18 cellular contexts compared by ENCODE assay signal in the genomic region with DNA sequence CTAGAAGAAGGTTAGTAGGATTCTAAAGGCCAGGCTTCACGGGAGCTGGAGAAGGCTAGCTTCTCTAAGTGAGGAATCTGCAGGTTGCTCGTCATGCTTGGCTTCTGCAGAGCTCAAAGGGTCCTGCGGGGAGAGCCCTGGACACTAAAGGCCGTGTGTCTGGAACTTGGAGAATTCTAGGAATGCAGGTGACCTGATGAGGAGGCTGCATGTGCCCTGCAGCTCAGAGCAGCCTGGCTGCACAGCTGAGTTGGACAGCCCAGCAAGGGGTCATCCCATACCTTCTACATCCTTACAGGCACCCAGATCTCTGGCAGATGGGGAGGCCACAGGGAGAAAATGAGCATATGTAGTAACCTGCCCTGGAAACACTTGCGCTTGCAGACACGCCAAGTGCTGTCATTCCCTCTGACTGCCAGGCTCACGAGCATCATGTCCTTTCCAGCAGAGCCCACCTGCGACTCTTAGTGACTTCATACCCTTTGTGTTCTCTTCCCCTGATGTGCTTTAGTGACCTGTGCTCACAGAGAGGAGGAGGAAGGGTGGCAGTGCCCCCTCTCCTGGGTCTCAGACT. TPM values are rescaled to one million over a fixed set of nuclear protein-coding genes. Genes with fewer than 3 reads are reported as not detected.
DNase-seq lines count a peak whose midpoint lies in the region; ATAC-seq and TF ChIP-seq lines count a peak whose summit lies in the region.
"Had no signal": no experiment of that assay in that cellular context is flagged by ENCODE, and none has a peak within 500 bp of the region (broad histone marks: within the 10 kb centered on the region; RNA-seq: fewer than 3 reads in every experiment).

No MANE protein-coding gene starts in this region.

- TF ChIP-seq POLR2A in IMR-90 (IDR thresholded peaks at IDR 0.05; ENCODE audit: low read depth, low read length) (no peak), testis (IDR thresholded peaks at IDR 0.05) (no peak)

- no peak overlapping the region for H2BK120ac ChIP-seq in IMR-90 (ENCODE audit: low read depth, low read length)

- no peak for TF ChIP-seq RAD21 in IMR-90 (IDR thresholded peaks at IDR 0.05; ENCODE audit: low read length)

- H3K27me3 Mint-ChIP-seq in endodermal cell (ENCODE audit: insufficient read depth) (no peaks in the 10 kb centered on the region), nephron (ENCODE audit: low read depth) (no peaks in the 10 kb centered on the region)
- H3K27me3 Mint-ChIP-seq: activated CD4-positive, alpha-beta T cell treated with anti-CD3 and anti-CD28 coated beads for 36 hours had no signal

- H2AFZ ChIP-seq in IMR-90 (replicated peaks; ENCODE audit: low read length, poor library complexity), result no peak overlapping the region

- no peak overlapping the region for H2BK15ac ChIP-seq in IMR-90 (ENCODE audit: low read depth, low read length)

- peaks cover 85% of the 10 kb centered on the region for H3K9me1 ChIP-seq in IMR-90 (ENCODE audit: insufficient read depth, low read length)

- no peak overlapping the region for H3K18ac ChIP-seq in IMR-90 (ENCODE audit: low read depth, low read length)

- H2BK5ac ChIP-seq in IMR-90 (ENCODE audit: low read depth, low read length, poor library complexity, severe bottlenecking), result no peak overlapping the region

- no peak overlapping the region for H4K8ac ChIP-seq in IMR-90 (ENCODE audit: low read depth in 2 of 2, low read length in 2 of 2)

- ATAC-seq in IMR-90 (ENCODE audit: low read depth), result no peak
- no peak for ATAC-seq in HG02759 (IDR thresholded peaks at IDR 0.05; ENCODE audit: unreplicated experiment)
- ATAC-seq: activated CD4-positive, alpha-beta T cell treated with anti-CD3 and anti-CD28 coated beads for 36 hours; foreskin keratinocyte had no signal

- 100% methylated on average over 2 of the region's 8 CpGs; no CpG with 5 or more reads in 1 of the 2 experiments for WGBS in IMR-90 (ENCODE audit: extremely low coverage in 2 of 2, insufficient read length in 1 of 2), 2 experiments
- WGBS in endodermal cell (ENCODE audit: insufficient coverage in 1 of 2, insufficient read length in 1 of 2), 2 experiments, result 61 to 63% methylated on average over 6 to 8 of the region's 8 CpGs
- WGBS in testis, 2 donors, result 48 to 69% methylated on average over 8 of the region's 8 CpGs

- H4K20me1 ChIP-seq in IMR-90 (ENCODE audit: insufficient read depth, low read length), result peaks cover 100% of the 10 kb centered on the region

- H3K9me3 Mint-ChIP-seq in endodermal cell (no peaks in the 10 kb centered on the region), nephron (no peaks in the 10 kb centered on the region)

- H3K4me3 Mint-ChIP-seq in endodermal cell (no peak overlapping the region), nephron (peak overlapping the region in 1 of 3 experiments; percentile 1)
- H3K4me3 Mint-ChIP-seq: activated CD4-positive, alpha-beta T cell treated with anti-CD3 and anti-CD28 coated beads for 36 hours had no signal

- intact Hi-C loops in IMR-90 (cut with micrococcal nuclease), result no loop called here
- intact Hi-C loops in testis (cut with DNase I; ENCODE audit: low total_unique reads), result no loop called here

- CTCF ChIA-PET in IMR-90 (lab: Yijun Ruan, JAX), result interaction anchor here (0.6 kb wide), 1 partner anchor 15 kb away, joined by 7 read pairs; no protein-coding TSS in a partner anchor

- H3K23ac ChIP-seq in IMR-90 (ENCODE audit: low read depth, low read length), result peak overlapping the region; percentile 29

- peak overlapping the region; percentile 1 for H2AK9ac ChIP-seq in IMR-90 (replicated peaks; ENCODE audit: low read depth, low read length, poor library complexity)

- no peak overlapping the region for H2AK5ac ChIP-seq in IMR-90 (ENCODE audit: low read depth, low read length)

- H3K4me3 ChIP-seq in IMR-90 (ENCODE audit: insufficient read depth, low read depth, low read length) (no peak overlapping the region), endodermal cell (ENCODE audit: low read length) (no peak overlapping the region), testis (no peak overlapping the region)

- H3K14ac ChIP-seq in IMR-90 (replicated peaks; ENCODE audit: low read depth, low read length), result no peak overlapping the region

- BruUV-seq in IMR-90 (replicated peaks; lab: Mats Ljungman, UMichigan), result no TSS peak

- H3K27me3 ChIP-seq in IMR-90 (ENCODE audit: control insufficient read depth, insufficient read depth, low read length) (no peaks in the 10 kb centered on the region), endodermal cell (ENCODE audit: control insufficient read depth, insufficient read depth, low read length, poor library complexity, severe bottlenecking) (no peaks in the 10 kb centered on the region), testis (no peaks in the 10 kb centered on the region)
- H3K27me3 ChIP-seq: foreskin keratinocyte had no signal

- H3K4me1 Mint-ChIP-seq in endodermal cell (peaks cover 44% of the 10 kb centered on the region), nephron (peaks cover 95% of the 10 kb centered on the region)

- TF ChIP-seq CTCF in IMR-90 (conservative IDR thresholded peaks at IDR 0.05; ENCODE audit: low read depth, low read length) (no peak), endodermal cell (conservative IDR thresholded peaks at IDR 0.05) (no peak), nephron (IDR thresholded peaks at IDR 0.05; ENCODE audit: unreplicated experiment in 3 of 3) (no peak), testis (IDR thresholded peaks at IDR 0.05) (no peak)

- POLR2A ChIA-PET in IMR-90 (lab: Charles Lee; ENCODE audit: unreplicated experiment), result no interaction called here

- H4K5ac ChIP-seq in IMR-90 (ENCODE audit: low read depth, low read length), result no peak overlapping the region

- peak; percentile 82 for DNase-seq in ACHN
- no peak for DNase-seq in IMR-90
- peak; percentile 84 for DNase-seq in endodermal cell
- no peak for DNase-seq in epidermal melanocyte (ENCODE audit: insufficient read length, low spot score)
- no peak for DNase-seq in NCI-H2196 (lab: John Stamatoyannopoulos, UW; ENCODE audit: unreplicated experiment)
- DNase-seq in testis, result no peak
- DNase-seq: activated CD4-positive, alpha-beta T cell treated with anti-CD3 and anti-CD28 coated beads for 36 hours; activated T-cell treated with anti-CD3 and anti-CD28 coated beads, Interleukin-2, amount 50 U/mL, for 1 hour; AML-193; amygdala; effector CD8-positive, alpha-beta T cell; foreskin keratinocyte; NCI-H2107; posterior cingulate gyrus; stimulated activated CD4-positive, alpha-beta T cell treated with anti-CD3 and anti-CD28 coated beads, Interleukin-2, amount 100 ng/mL, for 24 hours; SW 1271 had no signal

- H3K4ac ChIP-seq in IMR-90 (ENCODE audit: low read depth, low read length), result no peak overlapping the region

- H3K36me3 ChIP-seq in IMR-90 (ENCODE audit: control insufficient read depth, insufficient read depth, low read length) (peaks cover 6% of the 10 kb centered on the region; the same call in 1 of the 2 replicates), endodermal cell (ENCODE audit: control insufficient read depth, insufficient read depth, low read length) (peaks cover 29% of the 10 kb centered on the region), testis (ENCODE audit: low read depth, missing control alignments) (no peaks in the 10 kb centered on the region)

- no peak overlapping the region for H2BK20ac ChIP-seq in IMR-90 (ENCODE audit: low read depth, low read length)

- H3K9me3 ChIP-seq in IMR-90 (ENCODE audit: control insufficient read depth, insufficient read depth, low read length) (no peaks in the 10 kb centered on the region), endodermal cell (ENCODE audit: control insufficient read depth, low read length) (no peaks in the 10 kb centered on the region), testis (no peaks in the 10 kb centered on the region)

- H3K4me1 ChIP-seq in IMR-90 (ENCODE audit: control insufficient read depth, insufficient read depth, low read length), result peaks cover 57% of the 10 kb centered on the region
- peaks cover 13% of the 10 kb centered on the region for H3K4me1 ChIP-seq in endodermal cell (ENCODE audit: control insufficient read depth, insufficient read depth, low read length)
- H3K4me1 ChIP-seq in testis, result peaks cover 74% of the 10 kb centered on the region
- H3K4me1 ChIP-seq: foreskin keratinocyte had no signal

- H3K79me1 ChIP-seq in IMR-90 (ENCODE audit: low read depth in 1 of 2, low read length in 2 of 2), result peaks cover 26 to 100% of the 10 kb centered on the region in 2 experiments

- in situ Hi-C loops in ACHN (cut with HindIII; ENCODE audit: low pct_ligation_motif_present, low pct_unique_long_range_greater_than_20kb, low sequenced_read_pairs) (no loop called here), IMR-90 (cut with MboI; ENCODE audit: low sequenced_read_pairs) (no loop called here)

- H3K36me3 Mint-ChIP-seq in endodermal cell (ENCODE audit: low read depth), result peaks cover 14% of the 10 kb centered on the region
- peaks cover 29% of the 10 kb centered on the region for H3K36me3 Mint-ChIP-seq in nephron (ENCODE audit: low read depth)

- H3K9ac ChIP-seq in IMR-90 (ENCODE audit: low read depth, low read length) (no peak overlapping the region; the same call in 1 of the 2 replicates), endodermal cell (ENCODE audit: extremely low read depth, low read length, poor library complexity, severe bottlenecking) (no peak overlapping the region)

- H3K4me2 ChIP-seq in IMR-90 (ENCODE audit: low read depth, low read length), result no peak overlapping the region

- H3K56ac ChIP-seq in IMR-90 (ENCODE audit: extremely low read depth, insufficient read depth, low read length), result no peak overlapping the region

- no peak overlapping the region for H4K91ac ChIP-seq in IMR-90 (ENCODE audit: insufficient read depth, low read depth, low read length)

- dilution Hi-C loops in IMR-90 (cut with HindIII; ENCODE audit: low sequenced_read_pairs, unreplicated experiment), result no loop called here

- H3K27ac ChIP-seq in IMR-90 (ENCODE audit: insufficient read depth, low read length), result no peak overlapping the region
- no peak overlapping the region for H3K27ac ChIP-seq in endodermal cell (ENCODE audit: low read depth, low read length)
- H3K27ac ChIP-seq in testis, result no peak overlapping the region
- H3K27ac ChIP-seq: foreskin keratinocyte had no signal

- H3K27ac Mint-ChIP-seq in endodermal cell, result peak overlapping the region; percentile 74
- peak overlapping the region; percentile 87 to 88 (median 87) for H3K27ac Mint-ChIP-seq in nephron
- H3K27ac Mint-ChIP-seq: activated CD4-positive, alpha-beta T cell treated with anti-CD3 and anti-CD28 coated beads for 36 hours had no signal

RNA-seq across cellular contexts. Expression of gene MAPKAPK2, which starts 9.9 kb away (rescaled TPM):
- total RNA-seq in IMR-90 (2012; rRNA removed) (50.8 and 56.5 TPM in 2 replicates), endodermal cell (10 to 100 TPM; 72.8 to 79.7 TPM), testis (10 to 100 TPM; 66.3 to 69.1 TPM)
- polyA plus RNA-seq in IMR-90 (2012; rRNA removed) (60.7 and 66.4 TPM in 2 replicates), testis (ENCODE audit: insufficient read depth, low read depth, low replicate concordance) (76.5 TPM)
- polyA plus RNA-seq in IMR-90 (2012; cell fraction: cytosol; rRNA removed), result 42.3 and 56.1 TPM in 2 replicates
- polyA plus RNA-seq in IMR-90 (2012; cell fraction: nucleus; rRNA removed; ENCODE audit: low replicate concordance), result 86.1 and 91.5 TPM in 2 replicates
- polyA plus RNA-seq in endodermal cell (2013, experiment 1 of 2), result 79.7 TPM
- polyA plus RNA-seq in endodermal cell (2013, experiment 2 of 2), result 76.4 TPM

RNA-seq across cellular contexts. Expression of gene DYRK3, which starts 59.3 kb away (rescaled TPM):
- 21.1 and 22.0 TPM in 2 replicates for total RNA-seq in IMR-90 (2012; rRNA removed)
- polyA plus RNA-seq in IMR-90 (2012; rRNA removed), result 4.6 and 5.5 TPM in 2 replicates
- polyA plus RNA-seq in IMR-90 (2012; cell fraction: cytosol; rRNA removed), result 2.2 and 3.2 TPM in 2 replicates
- polyA plus RNA-seq in IMR-90 (2012; cell fraction: nucleus; rRNA removed; ENCODE audit: low replicate concordance), result 2.4 and 9.7 TPM in 2 replicates
- total RNA-seq in endodermal cell, result 10 to 100 TPM in 1 of 2 donors, 1 to 10 TPM in 1; 9.0 to 13.5 TPM
- polyA plus RNA-seq in endodermal cell (2013, experiment 1 of 2), result 10.0 TPM
- polyA plus RNA-seq in endodermal cell (2013, experiment 2 of 2), result 10.5 TPM
- total RNA-seq in testis, result 10 to 100 TPM; 36.4 to 40.6 TPM
- polyA plus RNA-seq in testis (ENCODE audit: insufficient read depth, low read depth, low replicate concordance), result 143 TPM

Comparison
In these comparisons a context has a peak if more than half of its experiments do, and no peak if none do; other contexts are left out.
1. DNase-seq: peak in ACHN (single experiment) and endodermal cell (single experiment); none in IMR-90 (single experiment), epidermal melanocyte (single experiment), NCI-H2196 (single experiment) and testis (single experiment).